Comparison of ENCODE assay signal across 1 cellular context in the genomic region with DNA sequence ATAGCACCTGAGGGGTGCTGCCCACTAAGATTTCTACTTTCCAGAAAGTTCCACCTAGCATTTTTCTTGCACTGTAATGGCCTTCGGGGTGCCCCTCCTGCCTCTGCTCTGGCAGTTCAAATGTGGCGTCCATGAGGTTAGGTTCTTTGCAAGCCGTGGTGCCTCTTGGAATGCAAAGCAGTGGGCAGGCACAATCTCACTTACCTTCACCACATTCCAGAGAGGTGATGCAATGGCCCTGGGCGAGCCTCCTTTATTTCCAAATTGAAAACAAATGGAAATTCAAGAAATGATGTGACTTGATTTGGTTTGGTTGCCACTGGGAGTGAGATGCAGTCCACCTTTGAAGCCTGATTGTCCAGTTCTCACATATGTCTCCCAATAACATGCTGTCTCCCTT.
TF ChIP-seq lines count a peak whose summit lies in the region.

No MANE protein-coding gene starts in this region.

TF ChIP-seq in GM23338, 12 proteins besides CTCF, POLR2A, EP300 and RAD21 (continued from another document):
- TF ChIP-seq NANOG (IDR thresholded peaks at IDR 0.05; ENCODE audit: borderline replicate concordance), result no peak
- TF ChIP-seq, protein P1, sequence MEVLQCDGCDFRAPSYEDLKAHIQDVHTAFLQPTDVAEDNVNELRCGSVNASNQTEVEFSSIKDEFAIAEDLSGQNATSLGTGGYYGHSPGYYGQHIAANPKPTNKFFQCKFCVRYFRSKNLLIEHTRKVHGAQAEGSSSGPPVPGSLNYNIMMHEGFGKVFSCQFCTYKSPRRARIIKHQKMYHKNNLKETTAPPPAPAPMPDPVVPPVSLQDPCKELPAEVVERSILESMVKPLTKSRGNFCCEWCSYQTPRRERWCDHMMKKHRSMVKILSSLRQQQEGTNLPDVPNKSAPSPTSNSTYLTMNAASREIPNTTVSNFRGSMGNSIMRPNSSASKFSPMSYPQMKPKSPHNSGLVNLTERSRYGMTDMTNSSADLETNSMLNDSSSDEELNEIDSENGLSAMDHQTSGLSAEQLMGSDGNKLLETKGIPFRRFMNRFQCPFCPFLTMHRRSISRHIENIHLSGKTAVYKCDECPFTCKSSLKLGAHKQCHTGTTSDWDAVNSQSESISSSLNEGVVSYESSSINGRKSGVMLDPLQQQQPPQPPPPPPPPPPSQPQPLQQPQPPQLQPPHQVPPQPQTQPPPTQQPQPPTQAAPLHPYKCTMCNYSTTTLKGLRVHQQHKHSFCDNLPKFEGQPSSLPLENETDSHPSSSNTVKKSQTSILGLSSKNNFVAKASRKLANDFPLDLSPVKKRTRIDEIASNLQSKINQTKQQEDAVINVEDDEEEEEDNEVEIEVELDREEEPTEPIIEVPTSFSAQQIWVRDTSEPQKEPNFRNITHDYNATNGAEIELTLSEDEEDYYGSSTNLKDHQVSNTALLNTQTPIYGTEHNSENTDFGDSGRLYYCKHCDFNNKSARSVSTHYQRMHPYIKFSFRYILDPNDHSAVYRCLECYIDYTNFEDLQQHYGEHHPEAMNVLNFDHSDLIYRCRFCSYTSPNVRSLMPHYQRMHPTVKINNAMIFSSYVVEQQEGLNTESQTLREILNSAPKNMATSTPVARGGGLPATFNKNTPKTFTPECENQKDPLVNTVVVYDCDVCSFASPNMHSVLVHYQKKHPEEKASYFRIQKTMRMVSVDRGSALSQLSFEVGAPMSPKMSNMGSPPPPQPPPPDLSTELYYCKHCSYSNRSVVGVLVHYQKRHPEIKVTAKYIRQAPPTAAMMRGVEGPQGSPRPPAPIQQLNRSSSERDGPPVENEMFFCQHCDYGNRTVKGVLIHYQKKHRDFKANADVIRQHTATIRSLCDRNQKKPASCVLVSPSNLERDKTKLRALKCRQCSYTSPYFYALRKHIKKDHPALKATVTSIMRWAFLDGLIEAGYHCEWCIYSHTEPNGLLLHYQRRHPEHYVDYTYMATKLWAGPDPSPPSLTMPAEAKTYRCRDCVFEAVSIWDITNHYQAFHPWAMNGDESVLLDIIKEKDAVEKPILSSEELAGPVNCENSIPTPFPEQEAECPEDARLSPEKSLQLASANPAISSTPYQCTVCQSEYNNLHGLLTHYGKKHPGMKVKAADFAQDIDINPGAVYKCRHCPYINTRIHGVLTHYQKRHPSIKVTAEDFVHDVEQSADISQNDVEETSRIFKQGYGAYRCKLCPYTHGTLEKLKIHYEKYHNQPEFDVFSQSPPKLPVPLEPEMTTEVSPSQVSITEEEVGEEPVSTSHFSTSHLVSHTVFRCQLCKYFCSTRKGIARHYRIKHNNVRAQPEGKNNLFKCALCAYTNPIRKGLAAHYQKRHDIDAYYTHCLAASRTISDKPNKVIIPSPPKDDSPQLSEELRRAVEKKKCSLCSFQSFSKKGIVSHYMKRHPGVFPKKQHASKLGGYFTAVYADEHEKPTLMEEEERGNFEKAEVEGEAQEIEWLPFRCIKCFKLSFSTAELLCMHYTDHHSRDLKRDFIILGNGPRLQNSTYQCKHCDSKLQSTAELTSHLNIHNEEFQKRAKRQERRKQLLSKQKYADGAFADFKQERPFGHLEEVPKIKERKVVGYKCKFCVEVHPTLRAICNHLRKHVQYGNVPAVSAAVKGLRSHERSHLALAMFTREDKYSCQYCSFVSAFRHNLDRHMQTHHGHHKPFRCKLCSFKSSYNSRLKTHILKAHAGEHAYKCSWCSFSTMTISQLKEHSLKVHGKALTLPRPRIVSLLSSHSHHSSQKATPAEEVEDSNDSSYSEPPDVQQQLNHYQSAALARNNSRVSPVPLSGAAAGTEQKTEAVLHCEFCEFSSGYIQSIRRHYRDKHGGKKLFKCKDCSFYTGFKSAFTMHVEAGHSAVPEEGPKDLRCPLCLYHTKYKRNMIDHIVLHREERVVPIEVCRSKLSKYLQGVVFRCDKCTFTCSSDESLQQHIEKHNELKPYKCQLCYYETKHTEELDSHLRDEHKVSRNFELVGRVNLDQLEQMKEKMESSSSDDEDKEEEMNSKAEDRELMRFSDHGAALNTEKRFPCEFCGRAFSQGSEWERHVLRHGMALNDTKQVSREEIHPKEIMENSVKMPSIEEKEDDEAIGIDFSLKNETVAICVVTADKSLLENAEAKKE (CRISPR knock-in tag; IDR thresholded peaks at IDR 0.05), result no peak
- TF ChIP-seq REST (IDR thresholded peaks at IDR 0.05; ENCODE audit: unreplicated experiment), result no peak
- TF ChIP-seq EZH2 (IDR thresholded peaks at IDR 0.05; ENCODE audit: low read depth, unreplicated experiment), result no peak
- TF ChIP-seq POLR2AphosphoS5 (IDR thresholded peaks at IDR 0.05; ENCODE audit: low read depth), result no peak
